ENCODE assay signal across 9 cellular contexts in the genomic region with DNA sequence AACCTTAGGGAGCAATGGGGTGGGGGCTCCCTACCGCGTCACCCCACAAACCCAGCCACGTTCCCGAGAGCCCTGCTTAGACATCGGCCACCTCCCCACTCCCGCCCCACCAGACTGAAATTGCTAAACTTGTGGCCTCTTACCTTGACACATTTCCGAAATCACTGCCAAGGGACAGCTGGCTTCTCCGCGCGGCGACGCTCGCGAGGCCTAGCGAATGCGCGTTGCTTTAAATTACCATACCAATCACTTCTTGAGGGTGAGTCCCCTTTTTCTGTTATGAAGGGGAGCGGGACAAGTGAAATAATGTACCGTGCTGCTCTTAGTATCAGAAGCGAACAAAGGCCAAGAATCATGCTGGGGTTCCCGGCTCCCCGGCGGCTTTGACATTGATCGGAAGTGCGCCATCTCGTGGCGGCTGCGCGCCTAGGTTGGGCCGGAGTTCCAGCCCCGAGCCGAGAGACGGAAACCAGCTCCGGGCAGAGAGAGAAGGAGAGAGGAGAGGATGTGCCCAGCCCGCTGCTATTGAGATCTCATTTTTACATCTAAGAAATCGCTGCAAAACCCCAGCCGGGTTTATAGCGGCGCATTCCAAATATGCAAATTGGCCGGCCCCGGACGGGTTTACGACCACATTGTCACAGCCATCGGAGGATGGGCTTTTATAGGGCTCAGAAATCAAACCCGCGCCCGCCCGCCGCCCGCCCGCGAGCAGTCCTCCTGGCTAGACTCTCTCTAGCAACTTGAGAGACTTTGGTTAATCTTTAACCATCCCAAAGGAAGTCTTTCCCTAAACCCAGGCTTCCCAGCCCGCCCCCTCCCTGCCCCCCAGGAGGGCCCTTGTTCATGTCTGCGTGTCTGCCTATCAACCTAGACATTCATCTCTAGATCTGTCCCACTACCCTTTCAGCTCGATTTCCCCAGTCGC. TPM values are rescaled to one million over a fixed set of nuclear protein-coding genes. Genes with fewer than 3 reads are reported as not detected.
DNase-seq lines count a peak whose midpoint lies in the region; ATAC-seq and TF ChIP-seq lines count a peak whose summit lies in the region.
"Had no signal": no experiment of that assay in that cellular context is flagged by ENCODE, and none has a peak within 500 bp of the region (broad histone marks: within the 10 kb centered on the region; RNA-seq: fewer than 3 reads in every experiment).

No MANE protein-coding gene starts in this region.

- no peaks in the 10 kb centered on the region for H3K36me3 Mint-ChIP-seq in activated naive CD4-positive, alpha-beta T cell treated with anti-CD3 and anti-CD28 coated beads for 36 hours (ENCODE audit: low read depth)

- H3K36me3 ChIP-seq in Panc1 (ENCODE audit: control insufficient read depth, insufficient read depth, low read length) (no peaks in the 10 kb centered on the region), cardiac muscle cell (no peaks in the 10 kb centered on the region), rectal smooth muscle tissue (ENCODE audit: control insufficient read depth, insufficient read depth, low read length) (no peaks in the 10 kb centered on the region)

- no peaks in the 10 kb centered on the region for H3K27me3 ChIP-seq in Panc1 (ENCODE audit: control insufficient read depth, insufficient read depth, low read length)
- H3K27me3 ChIP-seq in cardiac muscle cell = peaks cover 100% of the 10 kb centered on the region
- H3K27me3 ChIP-seq in rectal smooth muscle tissue (ENCODE audit: control insufficient read depth, insufficient read depth, low read length) = peaks cover 8% of the 10 kb centered on the region

- in situ Hi-C loops in Panc1 (cut with HindIII; ENCODE audit: low pct_unique_long_range_greater_than_20kb, low sequenced_read_pairs) = no loop called here

- ATAC-seq in Panc1 (peak; percentile 83), HG02884 (IDR thresholded peaks at IDR 0.05; ENCODE audit: unreplicated experiment) (no peak), HG03442 (IDR thresholded peaks at IDR 0.05; ENCODE audit: unreplicated experiment) (no peak)

- no TSS peak for BruUV-seq in Panc1 (replicated peaks; lab: Mats Ljungman, UMichigan)

- no peaks in the 10 kb centered on the region for H3K9me3 Mint-ChIP-seq in activated naive CD4-positive, alpha-beta T cell treated with anti-CD3 and anti-CD28 coated beads for 36 hours

- H3K9me3 ChIP-seq in Panc1 (ENCODE audit: control insufficient read depth, insufficient read depth, low read depth, low read length) = no peaks in the 10 kb centered on the region
- no peaks in the 10 kb centered on the region for H3K9me3 ChIP-seq in cardiac muscle cell (ENCODE audit: low read depth)

- H3K27me3 Mint-ChIP-seq in activated naive CD4-positive, alpha-beta T cell treated with anti-CD3 and anti-CD28 coated beads for 36 hours (ENCODE audit: low read depth) = peaks cover 72% of the 10 kb centered on the region

- H3K4me3 ChIP-seq in Panc1 (ENCODE audit: low read depth in 2 of 2, low read length in 2 of 2) (peak overlapping the region; percentile 32 to 52), cardiac muscle cell (no peak overlapping the region), rectal smooth muscle tissue (ENCODE audit: low read length) (peak overlapping the region; percentile 78)

- CTCF ChIA-PET in Panc1 (lab: Charles Lee) = interaction anchor here (0.5 to 1.9 kb wide), 16 partner anchors 9 to 1300 kb away, joined by 3 to 12 read pairs (median 3); no protein-coding TSS in a partner anchor
- CTCF ChIA-PET in activated naive CD4-positive, alpha-beta T cell treated with anti-CD3 and anti-CD28 coated beads for 36 hours (lab: Charles Lee) = interaction anchor here (0.6 to 2.3 kb wide), 19 partner anchors 9 to 735 kb away, joined by 3 to 11 read pairs (median 4); no protein-coding TSS in a partner anchor

- DNase-seq in NK-92 treated with Interleukin-12 subunit alpha and Interleukin-12 subunit beta, amount 100 ng/mL, for 24 hours (lab: John Stamatoyannopoulos, UW) = peak; percentile 33
- DNase-seq in NK-92 (lab: John Stamatoyannopoulos, UW; ENCODE audit: unreplicated experiment) = no peak
- no peak for DNase-seq in Panc1 (ENCODE audit: low read depth, low spot score)
- peak; percentile 57 for DNase-seq in activated naive CD4-positive, alpha-beta T cell treated with anti-CD3 and anti-CD28 coated beads for 36 hours
- peak; percentile 63 for DNase-seq in cardiac muscle cell (ENCODE audit: low read depth in 1 of 2, low spot score in 1 of 2)

- peaks cover 15% of the 10 kb centered on the region; the same call in 1 of the 2 replicates for H3K4me1 ChIP-seq in Panc1 (ENCODE audit: control insufficient read depth, insufficient read depth, low read length)
- peaks cover 3% of the 10 kb centered on the region for H3K4me1 ChIP-seq in cardiac muscle cell (ENCODE audit: low read depth)
- H3K4me1 ChIP-seq in rectal smooth muscle tissue (ENCODE audit: control insufficient read depth, insufficient read depth, low read length) = peaks cover 18% of the 10 kb centered on the region

- peak overlapping the region; percentile 4 for H3K4me3 Mint-ChIP-seq in activated naive CD4-positive, alpha-beta T cell treated with anti-CD3 and anti-CD28 coated beads for 36 hours

- intact Hi-C loops in Panc1 (cut with micrococcal nuclease; ENCODE audit: unreplicated experiment) = no loop called here
- intact Hi-C loops in activated naive CD4-positive, alpha-beta T cell treated with anti-CD3 and anti-CD28 coated beads for 36 hours (cut with micrococcal nuclease) = no loop called here

- H3K27ac Mint-ChIP-seq in activated naive CD4-positive, alpha-beta T cell treated with anti-CD3 and anti-CD28 coated beads for 36 hours = no peak overlapping the region

- H3K9ac ChIP-seq in rectal smooth muscle tissue (ENCODE audit: low read length) = peak overlapping the region; percentile 76

- H3K4me1 Mint-ChIP-seq in activated naive CD4-positive, alpha-beta T cell treated with anti-CD3 and anti-CD28 coated beads for 36 hours (ENCODE audit: low read depth) = peaks cover 8% of the 10 kb centered on the region

- H3K27ac ChIP-seq in Panc1 (ENCODE audit: low read length) (peak overlapping the region; percentile 57), cardiac muscle cell (no peak overlapping the region), rectal smooth muscle tissue (ENCODE audit: low read depth, low read length) (peak overlapping the region; percentile 96)

- peak; percentile 99 for TF ChIP-seq CTCF in Panc1 (IDR thresholded peaks at IDR 0.05)
- peak; percentile 89 for TF ChIP-seq CTCF in cardiac muscle cell (IDR thresholded peaks at IDR 0.05; ENCODE audit: low read depth, low read length)

- POLR2A ChIA-PET in Panc1 (lab: Charles Lee) = no interaction called here

RNA-seq across cellular contexts. Expression of gene HOXA11, which starts 5.3 kb away (rescaled TPM):
- 0.57 TPM for total RNA-seq in Panc1 (2021; ENCODE audit: unreplicated experiment)
- polyA plus RNA-seq in Panc1 (2012; ENCODE audit: insufficient read length) = 0.58 TPM
- total RNA-seq in activated naive CD4-positive, alpha-beta T cell treated with anti-CD3 and anti-CD28 coated beads for 36 hours = not detected
- total RNA-seq in cardiac muscle cell = not detected in 2 replicates
- polyA plus RNA-seq in cardiac muscle cell = not detected in 2 replicates
- total RNA-seq: frontal cortex had no signal

RNA-seq across cellular contexts. Expression of gene HOXA10, which starts 5.6 kb away (rescaled TPM):
- 0.41 TPM for total RNA-seq in Panc1 (2021; ENCODE audit: unreplicated experiment)
- polyA plus RNA-seq in Panc1 (2012; ENCODE audit: insufficient read length) = 0.85 TPM
- total RNA-seq in activated naive CD4-positive, alpha-beta T cell treated with anti-CD3 and anti-CD28 coated beads for 36 hours = not detected
- total RNA-seq in cardiac muscle cell = not detected in 2 replicates
- not detected in 2 replicates for polyA plus RNA-seq in cardiac muscle cell
- total RNA-seq: frontal cortex had no signal

RNA-seq across cellular contexts. Expression of gene HOXA9, which starts 14.4 kb away (rescaled TPM):
- total RNA-seq in Panc1 (2021; ENCODE audit: unreplicated experiment) (not detected), cardiac muscle cell (not detected in 2 replicates)
- 0.23 TPM for polyA plus RNA-seq in Panc1 (2012; ENCODE audit: insufficient read length)
- total RNA-seq in activated naive CD4-positive, alpha-beta T cell treated with anti-CD3 and anti-CD28 coated beads for 36 hours = not detected
- not detected in 2 replicates for polyA plus RNA-seq in cardiac muscle cell
- total RNA-seq: frontal cortex had no signal

RNA-seq across cellular contexts. Expression of gene HOXA13, which starts 20.1 kb away (rescaled TPM):
- 1.2 TPM for total RNA-seq in Panc1 (2021; ENCODE audit: unreplicated experiment)
- polyA plus RNA-seq in Panc1 (2012; ENCODE audit: insufficient read length) = 0.64 TPM
- not detected for total RNA-seq in activated naive CD4-positive, alpha-beta T cell treated with anti-CD3 and anti-CD28 coated beads for 36 hours
- not detected in 2 replicates for total RNA-seq in cardiac muscle cell
- polyA plus RNA-seq in cardiac muscle cell = not detected in 2 replicates
- total RNA-seq: frontal cortex had no signal

RNA-seq across cellular contexts. Expression of gene HOXA7, which starts 23.3 kb away (rescaled TPM):
- total RNA-seq in Panc1 (2021; ENCODE audit: unreplicated experiment) (not detected), cardiac muscle cell (not detected in 2 replicates)
- not detected for polyA plus RNA-seq in Panc1 (2012; ENCODE audit: insufficient read length)
- not detected for total RNA-seq in activated naive CD4-positive, alpha-beta T cell treated with anti-CD3 and anti-CD28 coated beads for 36 hours
- not detected in 2 replicates for polyA plus RNA-seq in cardiac muscle cell
- total RNA-seq: frontal cortex had no signal

Comparison
In these comparisons a context has a peak if more than half of its experiments do, and no peak if none do; other contexts are left out.
1. DNase-seq: peak in NK-92 treated with Interleukin-12 subunit alpha and Interleukin-12 subunit beta, amount 100 ng/mL, for 24 hours (single experiment), activated naive CD4-positive, alpha-beta T cell treated with anti-CD3 and anti-CD28 coated beads for 36 hours (single experiment) and cardiac muscle cell (2 of 2); none in NK-92 (single experiment) and Panc1 (single experiment).